In the genomic region with DNA sequence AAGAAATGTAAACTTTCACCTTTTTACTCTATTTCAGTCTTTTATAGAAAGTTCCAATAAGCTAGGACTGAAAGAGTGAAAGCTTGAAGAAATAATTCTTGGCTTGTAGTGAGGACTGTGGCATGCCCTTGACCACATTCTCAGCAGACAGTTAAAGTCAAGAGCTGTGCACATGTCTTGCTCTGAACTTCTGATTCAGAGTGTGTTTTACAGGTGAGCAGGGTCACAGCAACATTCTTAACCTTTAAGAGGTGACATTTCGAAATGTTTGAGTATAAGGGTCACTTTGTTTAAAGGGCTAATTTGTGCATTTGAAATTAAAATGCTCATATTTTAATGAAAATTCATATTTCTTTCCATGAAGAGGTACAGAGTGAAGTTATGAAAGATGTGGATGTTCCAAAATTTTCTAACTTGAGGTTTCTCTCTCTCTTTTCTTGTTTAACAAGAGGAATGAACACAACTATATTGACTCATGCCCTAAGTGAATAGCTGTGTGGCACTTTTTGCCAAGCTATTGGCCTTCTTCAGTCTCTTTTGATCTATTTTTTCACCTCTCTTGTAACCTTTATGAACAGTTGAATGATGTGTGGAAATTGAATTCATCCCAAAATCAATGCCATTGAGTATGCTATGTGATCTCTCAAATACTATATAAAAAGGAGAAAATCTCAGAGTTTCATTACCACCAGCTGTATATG, we compare ENCODE assay signal across 24 cellular contexts.
DNase-seq lines count a peak whose midpoint lies in the region; ATAC-seq and TF ChIP-seq lines count a peak whose summit lies in the region.
"Had no signal": no experiment of that assay in that cellular context is flagged by ENCODE, and none has a peak within 500 bp of the region (broad histone marks: within the 10 kb centered on the region; RNA-seq: fewer than 3 reads in every experiment).

No MANE protein-coding gene starts in this region.

- no peaks in the 10 kb centered on the region for H3K9me3 ChIP-seq in SU-DHL-6 (ENCODE audit: insufficient read depth, low read length)
- H3K9me3 ChIP-seq in left lung, result peaks cover 0 to 9% of the 10 kb centered on the region in 2 donors
- no peaks in the 10 kb centered on the region for H3K9me3 ChIP-seq in upper lobe of right lung
- H3K9me3 ChIP-seq: BE2C had no signal

- peak overlapping the region; percentile 27 for H2AFZ ChIP-seq in SU-DHL-6 (ENCODE audit: low read depth, low read length, severe bottlenecking)

- H3K4me3 ChIP-seq in SU-DHL-6 (ENCODE audit: insufficient read depth, low read length, poor library complexity, severe bottlenecking), result no peak overlapping the region
- no peak overlapping the region for H3K4me3 ChIP-seq in left lung
- H3K4me3 ChIP-seq in upper lobe of right lung, result no peak overlapping the region
- H3K4me3 ChIP-seq: BLaER1, GM12878 had no signal

- peak; percentile 69 for ATAC-seq in left lung
- ATAC-seq in upper lobe of right lung, result peak; percentile 30
- ATAC-seq in GM21717 (IDR thresholded peaks at IDR 0.05; ENCODE audit: unreplicated experiment), result no peak
- no peak for ATAC-seq in HG03378 (IDR thresholded peaks at IDR 0.05; ENCODE audit: unreplicated experiment)
- ATAC-seq: GM12878 had no signal

- TF ChIP-seq CTCF in SU-DHL-6 (IDR thresholded peaks at IDR 0.05; ENCODE audit: insufficient read depth, low read length, poor library complexity, severe bottlenecking) (no peak), left lung (IDR thresholded peaks at IDR 0.05) (no peak), upper lobe of right lung (IDR thresholded peaks at IDR 0.05) (no peak)

- no peaks in the 10 kb centered on the region for H3K36me3 ChIP-seq in SU-DHL-6 (ENCODE audit: low read length)
- H3K36me3 ChIP-seq in left lung, result no peaks in the 10 kb centered on the region
- H3K36me3 ChIP-seq in upper lobe of right lung, result no peaks in the 10 kb centered on the region
- H3K36me3 ChIP-seq: BE2C, BLaER1 had no signal

- H3K27me3 ChIP-seq in SU-DHL-6 (ENCODE audit: low read length) (no peaks in the 10 kb centered on the region), left lung (no peaks in the 10 kb centered on the region), upper lobe of right lung (no peaks in the 10 kb centered on the region)
- H3K27me3 ChIP-seq: BE2C, BLaER1 had no signal

- no peaks in the 10 kb centered on the region for H3F3A ChIP-seq in SU-DHL-6 (ENCODE audit: insufficient read depth)

- H3K27ac ChIP-seq in SU-DHL-6 (ENCODE audit: low read depth, low read length), result no peak overlapping the region
- no peak overlapping the region for H3K27ac ChIP-seq in left lung
- H3K27ac ChIP-seq in upper lobe of right lung, result no peak overlapping the region
- H3K27ac ChIP-seq: BLaER1 had no signal

- DNase-seq in astrocyte of the hippocampus (ENCODE audit: low read depth, low spot score) (peak; percentile 3), left lung (no peak), upper lobe of right lung (no peak), inferior parietal cortex (ENCODE audit: extremely low spot score) (no peak)
- DNase-seq: 8988T; ACHN; BE2C; C1 segment of cervical spinal cord; CD4-positive, alpha-beta memory T cell; CD4-positive, CD25-positive, alpha-beta regulatory T cell; CD8-positive, alpha-beta memory T cell; COR-L47; DMS 273 treated with DMSO at 0.1 percent for 48 hours; DMS153; DMS53; DMS79; DND-41; EL; GDM1 had no signal

- H3K9ac ChIP-seq in SU-DHL-6 (ENCODE audit: low read length), result no peak overlapping the region
- H3K9ac ChIP-seq: BLaER1 had no signal

- no peaks in the 10 kb centered on the region for H3K9me2 ChIP-seq in SU-DHL-6 (replicated peaks; ENCODE audit: insufficient read depth, low read length)

- no peak overlapping the region for H3K4me2 ChIP-seq in SU-DHL-6 (ENCODE audit: low read depth, low read length, poor library complexity, severe bottlenecking)
- H3K4me2 ChIP-seq: BLaER1 had no signal

- intact Hi-C loops in left lung (cut with DNase I) (no loop called here), upper lobe of right lung (cut with DNase I) (no loop called here)

- H4K20me1 ChIP-seq in SU-DHL-6 (ENCODE audit: low read depth, low read length), result no peaks in the 10 kb centered on the region
- H4K20me1 ChIP-seq: BLaER1 had no signal

- H3K79me2 ChIP-seq in SU-DHL-6 (ENCODE audit: insufficient read depth, low read length), result no peaks in the 10 kb centered on the region

- H3K4me1 ChIP-seq in left lung (no peaks in the 10 kb centered on the region), upper lobe of right lung (no peaks in the 10 kb centered on the region)
- H3K4me1 ChIP-seq: BE2C, BLaER1 had no signal

Comparison
In these comparisons a context has a peak if more than half of its experiments do, and no peak if none do; other contexts are left out.
1. ATAC-seq: peak in left lung (single experiment) and upper lobe of right lung (single experiment); none in GM21717 (single experiment) and HG03378 (single experiment).